Comparison of ENCODE assay signal across 20 cellular contexts in the genomic region with DNA sequence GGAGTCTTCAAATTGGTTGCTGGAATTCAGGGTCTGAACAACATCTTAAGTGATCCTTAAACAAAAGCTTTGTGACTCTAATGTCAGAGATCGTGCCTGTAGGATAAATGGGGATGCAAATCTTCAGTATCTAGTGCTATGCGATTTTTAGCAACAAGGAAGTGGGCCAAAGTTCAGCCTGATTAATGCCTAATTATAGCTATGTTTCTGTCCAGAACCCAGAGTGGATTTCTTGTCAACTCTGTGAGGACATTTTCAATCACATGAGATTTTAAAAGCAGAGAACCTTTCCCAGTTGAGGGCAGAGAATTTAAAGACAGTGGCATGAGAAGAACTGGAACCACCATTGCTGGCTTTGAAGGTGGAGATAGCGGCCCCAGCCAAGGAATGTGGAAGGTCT.
"Had no signal": no experiment of that assay in that cellular context is flagged by ENCODE, and none has a peak within 500 bp of the region (broad histone marks: within the 10 kb centered on the region; RNA-seq: fewer than 3 reads in every experiment).

No MANE protein-coding gene starts in this region.

- H3K4me3 Mint-ChIP-seq: immature natural killer cell, mesothelial cell of epicardium had no signal

- DNase-seq: dermis blood vessel endothelial cell; dorsolateral prefrontal cortex; effector CD4-positive, alpha-beta T cell; effector memory CD4-positive, alpha-beta T cell; foreskin keratinocyte; heart left ventricle; hypothalamus; immature natural killer cell; islet precursor cell; kidney; kidney glomerular epithelial cell; left lung; lower lobe of right lung; mesenchymal stem cell; mucosa of descending colon had no signal

- H3K27me3 ChIP-seq: esophagus muscularis mucosa, foreskin keratinocyte, gastroesophageal sphincter, heart left ventricle, hepatocyte, left lung had no signal

- ATAC-seq: foreskin keratinocyte, gastroesophageal sphincter, left lung, lower lobe of right lung, mucosa of descending colon had no signal

- H3K79me2 ChIP-seq: hepatocyte had no signal

- H3K27ac ChIP-seq: coronary artery, dorsolateral prefrontal cortex, esophagus muscularis mucosa, foreskin keratinocyte, gastroesophageal sphincter, hepatocyte, left lung, lower lobe of right lung had no signal

- H3K36me3 Mint-ChIP-seq: immature natural killer cell, mesothelial cell of epicardium had no signal

- H2AFZ ChIP-seq: hepatocyte had no signal

- H3K4me3 ChIP-seq: coronary artery, dorsolateral prefrontal cortex, esophagus muscularis mucosa, gastroesophageal sphincter, heart left ventricle, hepatocyte, left lung, lower lobe of right lung, mucosa of descending colon had no signal

- H3K27ac Mint-ChIP-seq: immature natural killer cell, mesothelial cell of epicardium had no signal

- H3K4me1 Mint-ChIP-seq: immature natural killer cell, mesothelial cell of epicardium had no signal

- H3K36me3 ChIP-seq: esophagus muscularis mucosa, gastroesophageal sphincter, heart left ventricle, left lung, lower lobe of right lung had no signal

- H3K9me3 ChIP-seq: esophagus muscularis mucosa, gastroesophageal sphincter, heart left ventricle, left lung, lower lobe of right lung, mucosa of descending colon had no signal

- H3K4me1 ChIP-seq: esophagus muscularis mucosa, foreskin keratinocyte, gastroesophageal sphincter, heart left ventricle, left lung, lower lobe of right lung had no signal

- H3K4me2 ChIP-seq: hepatocyte had no signal
